8 cellular contexts compared by ENCODE assay signal in genomic region chr16:89873822-89874689, GRCh38. TPM values are rescaled to one million over a fixed set of nuclear protein-coding genes. Genes with fewer than 3 reads are reported as not detected.
DNase-seq lines count a peak whose midpoint lies in the region; ATAC-seq and TF ChIP-seq lines count a peak whose summit lies in the region.

No MANE protein-coding gene starts in this region.

- ATAC-seq in activated CD8-positive, alpha-beta memory T cell treated with anti-CD3 and anti-CD28 coated beads, Interleukin-2, amount 10 ng/mL, durations not matched to agents 7 days and 5 days, result peak; percentile 74
- peak; percentile 81 for ATAC-seq in effector memory CD8-positive, alpha-beta T cell (replicated peaks)
- ATAC-seq in memory B cell (ENCODE audit: low read depth), result peak; percentile 77

- CTCF ChIA-PET in activated CD8-positive, alpha-beta memory T cell treated with anti-CD3 and anti-CD28 coated beads, Interleukin-2, amount 10 ng/mL, durations not matched to agents 7 days and 5 days (lab: Charles Lee), result interaction anchor here (0.6 to 3.5 kb wide), 11 partner anchors 10 to 174 kb away, joined by 3 to 26 read pairs (median 7); partner anchors contain the start of genes FANCA and MC1R

- H3K27me3 Mint-ChIP-seq in activated CD8-positive, alpha-beta memory T cell treated with anti-CD3 and anti-CD28 coated beads, Interleukin-2, amount 10 ng/mL, durations not matched to agents 7 days and 5 days, result no peaks in the 10 kb centered on the region
- H3K27me3 Mint-ChIP-seq in effector memory CD8-positive, alpha-beta T cell, result no peaks in the 10 kb centered on the region
- no peaks in the 10 kb centered on the region for H3K27me3 Mint-ChIP-seq in memory B cell

- H3K4me3 Mint-ChIP-seq in activated CD8-positive, alpha-beta memory T cell treated with anti-CD3 and anti-CD28 coated beads, Interleukin-2, amount 10 ng/mL, durations not matched to agents 7 days and 5 days, result peak overlapping the region; percentile 83
- peak overlapping the region; percentile 89 to 94 for H3K4me3 Mint-ChIP-seq in effector memory CD8-positive, alpha-beta T cell
- peak overlapping the region; percentile 97 for H3K4me3 Mint-ChIP-seq in memory B cell

- TF ChIP-seq CTCF in GM20000 (IDR thresholded peaks at IDR 0.05; ENCODE audit: extremely low read depth, missing control alignments), result no peak

- peak overlapping the region; percentile 98 for H3K27ac Mint-ChIP-seq in activated CD8-positive, alpha-beta memory T cell treated with anti-CD3 and anti-CD28 coated beads, Interleukin-2, amount 10 ng/mL, durations not matched to agents 7 days and 5 days
- peak overlapping the region; percentile 98 to 99 for H3K27ac Mint-ChIP-seq in effector memory CD8-positive, alpha-beta T cell
- H3K27ac Mint-ChIP-seq in memory B cell, result peak overlapping the region; percentile 99

- peaks cover 5% of the 10 kb centered on the region for H3K9me3 Mint-ChIP-seq in activated CD8-positive, alpha-beta memory T cell treated with anti-CD3 and anti-CD28 coated beads, Interleukin-2, amount 10 ng/mL, durations not matched to agents 7 days and 5 days (ENCODE audit: low read depth)
- H3K9me3 Mint-ChIP-seq in effector memory CD8-positive, alpha-beta T cell, result peaks cover 0 to 2% of the 10 kb centered on the region in 2 donors
- H3K9me3 Mint-ChIP-seq in memory B cell, result peaks cover 2% of the 10 kb centered on the region

- peaks cover 30% of the 10 kb centered on the region for H3K36me3 Mint-ChIP-seq in activated CD8-positive, alpha-beta memory T cell treated with anti-CD3 and anti-CD28 coated beads, Interleukin-2, amount 10 ng/mL, durations not matched to agents 7 days and 5 days
- peaks cover 58% of the 10 kb centered on the region for H3K36me3 Mint-ChIP-seq in effector memory CD8-positive, alpha-beta T cell (ENCODE audit: insufficient read depth)
- peaks cover 8% of the 10 kb centered on the region for H3K36me3 Mint-ChIP-seq in memory B cell

- DNase-seq in CD1c-positive myeloid dendritic cell (ENCODE audit: extremely low spot score) (peak; percentile 98), GM20000 (ENCODE audit: low spot score) (peak; percentile 98), HT-29 (ENCODE audit: low spot score) (peak; percentile 91), NOMO-1 treated with DMSO at 0.1 percent for 48 hours (lab: John Stamatoyannopoulos, UW; ENCODE audit: unreplicated experiment) (peak; percentile 96), memory B cell (ENCODE audit: low spot score in 2 of 2) (peak; percentile 99)
- DNase-seq in activated CD8-positive, alpha-beta memory T cell treated with anti-CD3 and anti-CD28 coated beads, Interleukin-2, amount 10 ng/mL, durations not matched to agents 7 days and 5 days, result peak; percentile 96
- DNase-seq in effector memory CD8-positive, alpha-beta T cell, result peak; percentile 95
- DNase-seq in stimulated activated CD4-positive, alpha-beta T cell treated with anti-CD3 and anti-CD28 coated beads, TNF-alpha, amount 100 ng/mL, for 4 hours (ENCODE audit: low read depth in 3 of 3), result peak; percentile 93 to 94 (median 93)

- peaks cover 21% of the 10 kb centered on the region for H3K4me1 Mint-ChIP-seq in activated CD8-positive, alpha-beta memory T cell treated with anti-CD3 and anti-CD28 coated beads, Interleukin-2, amount 10 ng/mL, durations not matched to agents 7 days and 5 days
- H3K4me1 Mint-ChIP-seq in effector memory CD8-positive, alpha-beta T cell (ENCODE audit: low read depth in 2 of 2), result peaks cover 14 to 16% of the 10 kb centered on the region in 2 donors
- H3K4me1 Mint-ChIP-seq in memory B cell, result peaks cover 8% of the 10 kb centered on the region

RNA-seq across cellular contexts. Expression of gene TCF25, which starts 0.7 kb away (rescaled TPM):
- total RNA-seq in HT-29 (2014; rRNA removed; shearing (Covaris generic)), result 136 and 161 TPM in 2 replicates
- total RNA-seq in activated CD8-positive, alpha-beta memory T cell treated with anti-CD3 and anti-CD28 coated beads, Interleukin-2, amount 10 ng/mL, durations not matched to agents 7 days and 5 days, result 100 to 1,000 TPM; 181 to 216 TPM

RNA-seq across cellular contexts. Expression of gene MC1R, which starts 44.6 kb away (rescaled TPM):
- total RNA-seq in HT-29 (2014; rRNA removed; shearing (Covaris generic)), result 5.2 and 5.3 TPM in 2 replicates
- total RNA-seq in activated CD8-positive, alpha-beta memory T cell treated with anti-CD3 and anti-CD28 coated beads, Interleukin-2, amount 10 ng/mL, durations not matched to agents 7 days and 5 days, result 1 to 10 TPM; 2.6 to 4.1 TPM

RNA-seq across cellular contexts. Expression of gene SPIRE2, which starts 45.8 kb away (rescaled TPM):
- 25.2 and 30.4 TPM in 2 replicates for total RNA-seq in HT-29 (2014; rRNA removed; shearing (Covaris generic))
- total RNA-seq in activated CD8-positive, alpha-beta memory T cell treated with anti-CD3 and anti-CD28 coated beads, Interleukin-2, amount 10 ng/mL, durations not matched to agents 7 days and 5 days, result under 1 TPM; 0.44 to 0.80 TPM

RNA-seq across cellular contexts. Expression of gene TUBB3, which starts 49.1 kb away (rescaled TPM):
- 8.7 and 8.8 TPM in 2 replicates for total RNA-seq in HT-29 (2014; rRNA removed; shearing (Covaris generic))
- 1 to 10 TPM; 3.6 to 5.0 TPM for total RNA-seq in activated CD8-positive, alpha-beta memory T cell treated with anti-CD3 and anti-CD28 coated beads, Interleukin-2, amount 10 ng/mL, durations not matched to agents 7 days and 5 days

RNA-seq across cellular contexts. Expression of gene FANCA, which starts 57.6 kb away (rescaled TPM):
- total RNA-seq in HT-29 (2014; rRNA removed; shearing (Covaris generic)), result 92.6 and 100 TPM in 2 replicates
- total RNA-seq in activated CD8-positive, alpha-beta memory T cell treated with anti-CD3 and anti-CD28 coated beads, Interleukin-2, amount 10 ng/mL, durations not matched to agents 7 days and 5 days, result 100 to 1,000 TPM; 135 to 202 TPM

Comparison
In these comparisons a context has a peak if more than half of its experiments do, and no peak if none do; other contexts are left out.
1. Peak in every context shown above with its lines: DNase-seq and ATAC-seq.
2. RNA of gene SPIRE2, which starts 45.8 kb away (total RNA-seq): 25.2 to 30.4 TPM in HT-29; 0.44 to 0.80 TPM in activated CD8-positive, alpha-beta memory T cell treated with anti-CD3 and anti-CD28 coated beads, Interleukin-2, amount 10 ng/mL, durations not matched to agents 7 days and 5 days; every median in the first group is over 10 times any median in the second.